ENCODE assay signal across 8 cellular contexts in the genomic region with DNA sequence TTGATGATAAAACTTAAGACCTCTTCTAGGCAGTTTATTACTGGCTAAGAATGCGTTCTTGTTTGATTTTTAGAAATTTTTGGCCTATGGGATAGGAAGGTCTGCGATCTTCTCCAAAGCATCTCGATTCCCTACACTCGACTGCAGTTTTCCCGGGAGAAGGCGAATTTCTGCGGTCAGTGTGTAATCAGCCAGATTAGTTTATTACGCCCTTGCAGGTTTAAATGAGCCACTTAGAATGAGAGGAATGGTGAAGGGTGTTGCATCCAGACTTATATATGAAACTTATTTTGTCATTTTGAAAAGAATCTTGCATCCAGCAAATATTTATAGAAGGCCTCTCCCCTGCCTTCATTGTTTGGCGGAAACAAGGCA. TPM values are rescaled to one million over a fixed set of nuclear protein-coding genes. Genes with fewer than 3 reads are reported as not detected.
A peak's percentile ranks its signal among the peaks of the same experiment; 100 is the strongest.
DNase-seq lines count a peak whose midpoint lies in the region; ATAC-seq, FAIRE-seq and TF ChIP-seq lines count a peak whose summit lies in the region.

No MANE protein-coding gene starts in this region.

- CTCF ChIA-PET in Calu3 (lab: Charles Lee) = no interaction called here

- H3K9me3 ChIP-seq in OCI-LY1 (ENCODE audit: low read length) (no peaks in the 10 kb centered on the region), pancreas (no peaks in the 10 kb centered on the region)

- H3K4me2 ChIP-seq in OCI-LY1 (ENCODE audit: low read length) = peak overlapping the region; percentile 88

- H3K27me3 Mint-ChIP-seq in Calu3 (ENCODE audit: unreplicated experiment) = no peaks in the 10 kb centered on the region

- H3K36me3 ChIP-seq in OCI-LY1 (ENCODE audit: insufficient read depth, low read length) = peaks cover 32% of the 10 kb centered on the region; the same call in 1 of the 2 replicates
- no peaks in the 10 kb centered on the region for H3K36me3 ChIP-seq in pancreas

- peaks cover 73% of the 10 kb centered on the region for H3K36me3 Mint-ChIP-seq in Calu3 (ENCODE audit: insufficient read depth, unreplicated experiment)

- H3K4me3 ChIP-seq in OCI-LY1 (ENCODE audit: low read depth, low read length, poor library complexity, severe bottlenecking) = peak overlapping the region; percentile 72
- H3K4me3 ChIP-seq in pancreas = peak overlapping the region in 3 of 4 donors; percentile 69 to 80 (median 78)

- TSS peak; percentile 49 for BruUV-seq in Calu3 (replicated peaks; lab: Mats Ljungman, UMichigan)

- peak overlapping the region; percentile 92 for H3K27ac Mint-ChIP-seq in Calu3 (ENCODE audit: unreplicated experiment)

- DNase-seq in Calu3 (no peak), epithelial cell of prostate (ENCODE audit: low read depth, low spot score) (no peak), pancreas (no peak), EL (no peak)
- DNase-seq in stimulated activated CD4-positive, alpha-beta T cell treated with anti-CD3 and anti-CD28 coated beads, Interleukin-2, amount 100 ng/mL, for 48 hours = no peak

- TF ChIP-seq CTCF in Calu3 (IDR thresholded peaks at IDR 0.05; ENCODE audit: unreplicated experiment) = no peak
- TF ChIP-seq CTCF in OCI-LY1 (IDR thresholded peaks at IDR 0.05; ENCODE audit: low read length) = no peak
- TF ChIP-seq CTCF in pancreas (IDR thresholded peaks at IDR 0.05) = no peak

- peaks cover 53% of the 10 kb centered on the region for H3K79me2 ChIP-seq in OCI-LY1 (ENCODE audit: insufficient read depth, low read length)

- H3F3A ChIP-seq in OCI-LY1 (ENCODE audit: insufficient read depth, low read length) = no peaks in the 10 kb centered on the region

- 0 out of 2 replicates have a peak, but pooled peaks cover 3% of the 10 kb centered on the region for H4K20me1 ChIP-seq in OCI-LY1 (ENCODE audit: insufficient read depth, low read length)

- FAIRE-seq in pancreas (lab: Jason Lieb, UNC) = no peak

- ATAC-seq in pancreas = no peak
- ATAC-seq in HG03280 (IDR thresholded peaks at IDR 0.05; ENCODE audit: unreplicated experiment) = no peak
- ATAC-seq in GM21737 (IDR thresholded peaks at IDR 0.05; ENCODE audit: unreplicated experiment) = no peak

- H2AFZ ChIP-seq in OCI-LY1 (ENCODE audit: low read length) = no peak overlapping the region

- peak overlapping the region; percentile 99 for H3K4me3 Mint-ChIP-seq in Calu3 (ENCODE audit: low read depth, unreplicated experiment)

- H3K9me2 ChIP-seq in OCI-LY1 (ENCODE audit: low read depth, low read length) = no peaks in the 10 kb centered on the region

- H3K4me1 ChIP-seq in OCI-LY1 (ENCODE audit: insufficient read depth, low read length, severe bottlenecking) (peaks cover 57% of the 10 kb centered on the region), pancreas (peaks cover 6 to 19% (median 7%) of the 10 kb centered on the region in 3 donors)

- H3K4me1 Mint-ChIP-seq in Calu3 (ENCODE audit: low read depth, unreplicated experiment) = peaks cover 27% of the 10 kb centered on the region

- 28 to 33% methylated on average over 9 of the region's 9 CpGs for WGBS in pancreas, 2 donors

- H3K27me3 ChIP-seq in OCI-LY1 (ENCODE audit: insufficient read depth, low read length) (no peaks in the 10 kb centered on the region), pancreas (no peaks in the 10 kb centered on the region)

- peak overlapping the region; percentile 75 for H3K9ac ChIP-seq in OCI-LY1 (ENCODE audit: low read length)

- no peaks in the 10 kb centered on the region for H3K9me3 Mint-ChIP-seq in Calu3 (ENCODE audit: low read depth, unreplicated experiment)

- intact Hi-C loops in Calu3 (cut with micrococcal nuclease; ENCODE audit: unreplicated experiment) (no loop called here), pancreas (cut with DNase I) (no loop called here)

- H3K27ac ChIP-seq in OCI-LY1 (ENCODE audit: low read depth, low read length, poor library complexity, severe bottlenecking) = peak overlapping the region; percentile 39
- peak overlapping the region; percentile 81 for H3K27ac ChIP-seq in epithelial cell of prostate
- H3K27ac ChIP-seq in pancreas = peak overlapping the region; percentile 22 to 88 (median 84)

RNA-seq across cellular contexts. Expression of gene MTAP, which starts 1.2 kb away (rescaled TPM):
- total RNA-seq in Calu3 (2022) (139 and 177 TPM in 2 replicates), pancreas (10 to 100 TPM; 13.3 to 26.7 (median 18.6) TPM)
- 1 to 10 TPM; 4.7 to 6.5 TPM for polyA plus RNA-seq in pancreas
